Comparison of ENCODE assay signal across 31 cellular contexts in the genomic region with DNA sequence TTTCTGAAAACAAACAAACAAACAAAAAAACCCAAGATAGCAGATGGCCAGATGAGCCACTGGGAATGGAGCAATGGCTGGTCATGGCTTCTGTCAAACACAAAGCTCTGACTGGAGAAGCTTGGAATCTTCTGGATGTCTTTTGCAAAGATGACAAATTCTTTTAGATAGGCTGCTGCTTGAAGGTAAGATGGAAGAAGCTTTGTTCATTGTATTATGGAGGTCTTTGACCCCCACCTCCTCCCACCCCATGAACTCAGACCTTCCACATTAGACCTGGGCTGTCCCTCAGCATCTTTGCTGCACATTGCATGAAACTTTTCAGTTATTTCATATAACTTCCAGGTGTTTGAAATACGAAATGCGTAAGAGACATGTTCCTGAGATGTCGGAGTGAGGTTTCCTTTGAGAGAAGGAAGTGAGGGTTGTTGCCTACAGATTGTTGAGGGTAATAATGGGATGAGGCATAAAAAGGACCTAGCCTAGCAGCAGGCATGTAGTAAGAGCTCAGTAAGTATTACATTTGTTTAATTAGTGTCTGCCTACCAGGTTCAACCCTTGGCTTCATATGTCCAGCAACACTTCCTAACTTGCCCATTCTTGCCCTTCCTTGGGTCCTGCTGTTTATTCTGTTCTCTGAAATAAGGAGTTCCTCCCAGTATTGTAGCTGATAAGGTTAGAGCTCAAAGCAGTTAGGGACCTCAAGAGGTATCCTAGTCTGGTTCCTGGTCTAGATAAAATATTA. TPM values are rescaled to one million over a fixed set of nuclear protein-coding genes. Genes with fewer than 3 reads are reported as not detected.
A peak's percentile ranks its signal among the peaks of the same experiment; 100 is the strongest.
DNase-seq lines count a peak whose midpoint lies in the region; ATAC-seq, FAIRE-seq and TF ChIP-seq lines count a peak whose summit lies in the region.
"Had no signal": no experiment of that assay in that cellular context is flagged by ENCODE, and none has a peak within 500 bp of the region (broad histone marks: within the 10 kb centered on the region; RNA-seq: fewer than 3 reads in every experiment).

No MANE protein-coding gene starts in this region.

- H3K27me3 ChIP-seq in CD4-positive, alpha-beta T cell (ENCODE audit: control insufficient read depth, insufficient read depth, low read length), result no peaks in the 10 kb centered on the region
- H3K27me3 ChIP-seq in bronchial epithelial cell (ENCODE audit: control insufficient read depth, insufficient read depth, low read length), result no peaks in the 10 kb centered on the region
- H3K27me3 ChIP-seq: gastrocnemius medialis, ovary, upper lobe of left lung had no signal

- no peak for TF ChIP-seq CTCF in activated CD8-positive, alpha-beta T cell treated with anti-CD3 and anti-CD28 coated beads for 36 hours (IDR thresholded peaks at IDR 0.05)
- no peak for TF ChIP-seq CTCF in CD4-positive, alpha-beta T cell (IDR thresholded peaks at IDR 0.05)
- TF ChIP-seq CTCF in bronchial epithelial cell (IDR thresholded peaks at IDR 0.05; ENCODE audit: insufficient read depth, low read length, severe bottlenecking) (no peak), nephron (IDR thresholded peaks at IDR 0.05; ENCODE audit: unreplicated experiment in 3 of 3) (no peak), RWPE1 (conservative IDR thresholded peaks at IDR 0.05; ENCODE audit: low read depth) (no peak)

- CTCF ChIA-PET in activated CD8-positive, alpha-beta T cell treated with anti-CD3 and anti-CD28 coated beads for 36 hours (lab: Charles Lee), result interaction anchor here (0.8 to 1.6 kb wide), 2 partner anchors 65 to 251 kb away, joined by 3 to 7 read pairs; no protein-coding TSS in a partner anchor
- CTCF ChIA-PET in activated CD8-positive, alpha-beta T cell treated with anti-CD3 and anti-CD28 coated beads, Interleukin-2, amount 10 ng/mL, durations not matched to agents 7 days and 5 days (lab: Charles Lee), result interaction anchor here (0.7 to 3.4 kb wide), 4 partner anchors 17 to 34 kb away, joined by 3 to 16 read pairs (median 4); no protein-coding TSS in a partner anchor
- CTCF ChIA-PET in CD4-positive, alpha-beta T cell (lab: Charles Lee), result no interaction called here
- CTCF ChIA-PET in RWPE1 (lab: Yijun Ruan, JAX), result no interaction called here

- H3K9me3 Mint-ChIP-seq in activated CD8-positive, alpha-beta T cell treated with anti-CD3 and anti-CD28 coated beads for 36 hours, result peaks cover 4% of the 10 kb centered on the region
- H3K9me3 Mint-ChIP-seq in activated CD8-positive, alpha-beta T cell treated with anti-CD3 and anti-CD28 coated beads, Interleukin-2, amount 10 ng/mL, durations not matched to agents 7 days and 5 days (ENCODE audit: insufficient read depth), result no peaks in the 10 kb centered on the region
- H3K9me3 Mint-ChIP-seq in CD4-positive, alpha-beta T cell, result no peaks in the 10 kb centered on the region
- no peaks in the 10 kb centered on the region for H3K9me3 Mint-ChIP-seq in nephron
- H3K9me3 Mint-ChIP-seq: brain; HFFc6; nephron progenitor cell; stimulated activated effector memory CD8-positive, alpha-beta T cell treated with anti-CD3 and anti-CD28 coated beads, Interleukin-12 subunit alpha, Interleukin-12 subunit beta, amount 100 ng/mL, for 72 hours; T-helper 2 cell treated with Interferon-gamma antibody and Interleukin-4, amounts not matched to agents 5 μg/mL and 100 μg/mL, for 36 hours had no signal

- H3K36me3 ChIP-seq in bronchial epithelial cell (ENCODE audit: control insufficient read depth, insufficient read depth, low read length), result no peaks in the 10 kb centered on the region
- H3K36me3 ChIP-seq: gastrocnemius medialis, ovary, upper lobe of left lung had no signal

- H3K4me3 Mint-ChIP-seq in activated CD8-positive, alpha-beta T cell treated with anti-CD3 and anti-CD28 coated beads for 36 hours, result no peak overlapping the region
- H3K4me3 Mint-ChIP-seq in activated CD8-positive, alpha-beta T cell treated with anti-CD3 and anti-CD28 coated beads, Interleukin-2, amount 10 ng/mL, durations not matched to agents 7 days and 5 days, result no peak overlapping the region
- peak overlapping the region; percentile 46 for H3K4me3 Mint-ChIP-seq in CD4-positive, alpha-beta T cell
- H3K4me3 Mint-ChIP-seq in nephron, result no peak overlapping the region
- H3K4me3 Mint-ChIP-seq: activated CD4-positive, alpha-beta T cell treated with anti-CD3 and anti-CD28 coated beads for 36 hours; brain; HFFc6; nephron progenitor cell; stimulated activated effector memory CD8-positive, alpha-beta T cell treated with anti-CD3 and anti-CD28 coated beads, Interleukin-12 subunit alpha, Interleukin-12 subunit beta, amount 100 ng/mL, for 72 hours; T-helper 2 cell treated with Interferon-gamma antibody and Interleukin-4, amounts not matched to agents 5 μg/mL and 100 μg/mL, for 36 hours had no signal

- no peaks in the 10 kb centered on the region for H3K9me3 ChIP-seq in CD4-positive, alpha-beta T cell (ENCODE audit: control insufficient read depth, low read length)
- H3K9me3 ChIP-seq: gastrocnemius medialis, ovary, upper lobe of left lung had no signal

- H3K27ac ChIP-seq in CD4-positive, alpha-beta T cell (ENCODE audit: low read depth, low read length), result no peak overlapping the region
- H3K27ac ChIP-seq in RWPE1, result no peak overlapping the region
- H3K27ac ChIP-seq: gastrocnemius medialis, KMS-11, ovary, PC-9, upper lobe of left lung had no signal

- no peaks in the 10 kb centered on the region for H3K27me3 Mint-ChIP-seq in activated CD8-positive, alpha-beta T cell treated with anti-CD3 and anti-CD28 coated beads for 36 hours
- no peaks in the 10 kb centered on the region for H3K27me3 Mint-ChIP-seq in activated CD8-positive, alpha-beta T cell treated with anti-CD3 and anti-CD28 coated beads, Interleukin-2, amount 10 ng/mL, durations not matched to agents 7 days and 5 days (ENCODE audit: low read depth)
- H3K27me3 Mint-ChIP-seq in CD4-positive, alpha-beta T cell, result no peaks in the 10 kb centered on the region
- H3K27me3 Mint-ChIP-seq in nephron (ENCODE audit: low read depth), result peaks cover 3% of the 10 kb centered on the region
- H3K27me3 Mint-ChIP-seq: activated CD4-positive, alpha-beta T cell treated with anti-CD3 and anti-CD28 coated beads for 36 hours had no signal

- FAIRE-seq in bronchial epithelial cell (lab: Jason Lieb, UNC), result no peak
- FAIRE-seq: A204.1, endometrium, GM12878, H1 had no signal

- DNase-seq in activated CD8-positive, alpha-beta T cell treated with anti-CD3 and anti-CD28 coated beads for 36 hours, result no peak
- no peak for DNase-seq in activated CD8-positive, alpha-beta T cell treated with anti-CD3 and anti-CD28 coated beads, Interleukin-2, amount 10 ng/mL, durations not matched to agents 7 days and 5 days
- no peak for DNase-seq in CD4-positive, alpha-beta T cell
- peak; percentile 90 for DNase-seq in bronchial epithelial cell (ENCODE audit: low read depth)
- DNase-seq in AG08396 (ENCODE audit: low spot score), result no peak
- no peak for DNase-seq in RWPE1 (ENCODE audit: low spot score)
- no peak for DNase-seq in NCI-H774 (lab: John Stamatoyannopoulos, UW)
- DNase-seq: activated CD4-positive, alpha-beta T cell treated with anti-CD3 and anti-CD28 coated beads for 36 hours; activated gamma-delta T cell; activated T-cell treated with anti-CD3 and anti-CD28 coated beads, Interleukin-2, amount 50 U/mL, for 1 hour; gastrocnemius medialis; HFFc6; kidney glomerular epithelial cell; MM.1S; NCI-H1417; NCI-H2029; NCI-H524 treated with DMSO at 0.1 percent for 48 hours; nephron progenitor cell; ovary; PC-9; SHP77 treated with DMSO at 0.1 percent for 48 hours; upper lobe of left lung had no signal

- intact Hi-C loops in activated CD8-positive, alpha-beta T cell treated with anti-CD3 and anti-CD28 coated beads for 36 hours (cut with micrococcal nuclease), result no loop called here
- intact Hi-C loops in CD4-positive, alpha-beta T cell (cut with DNase I, micrococcal nuclease), result no loop called here

- H3K4me3 ChIP-seq in bronchial epithelial cell (ENCODE audit: low read depth, low read length), result no peak overlapping the region
- H3K4me3 ChIP-seq: gastrocnemius medialis, GM12878, ovary, PC-9, upper lobe of left lung had no signal

- H3K4me1 Mint-ChIP-seq in activated CD8-positive, alpha-beta T cell treated with anti-CD3 and anti-CD28 coated beads for 36 hours (ENCODE audit: low read depth), result peaks cover 52% of the 10 kb centered on the region
- H3K4me1 Mint-ChIP-seq in activated CD8-positive, alpha-beta T cell treated with anti-CD3 and anti-CD28 coated beads, Interleukin-2, amount 10 ng/mL, durations not matched to agents 7 days and 5 days (ENCODE audit: low read depth), result peaks cover 45% of the 10 kb centered on the region
- peaks cover 50% of the 10 kb centered on the region for H3K4me1 Mint-ChIP-seq in CD4-positive, alpha-beta T cell (ENCODE audit: low read depth)
- peaks cover 56% of the 10 kb centered on the region for H3K4me1 Mint-ChIP-seq in nephron

- POLR2A ChIA-PET in activated CD8-positive, alpha-beta T cell treated with anti-CD3 and anti-CD28 coated beads for 36 hours (lab: Charles Lee), result interaction anchor here (0.5 to 1.3 kb wide), 6 partner anchors 9 to 601 kb away, joined by 3 to 4 read pairs (median 3); no protein-coding TSS in a partner anchor
- POLR2A ChIA-PET in activated CD8-positive, alpha-beta T cell treated with anti-CD3 and anti-CD28 coated beads, Interleukin-2, amount 10 ng/mL, durations not matched to agents 7 days and 5 days (lab: Charles Lee), result no interaction called here
- POLR2A ChIA-PET in CD4-positive, alpha-beta T cell (lab: Charles Lee), result interaction anchor here (0.7 to 1.7 kb wide), 6 partner anchors 17 to 130 kb away, joined by 3 to 9 read pairs (median 3); a partner anchor contains a TSS
- POLR2A ChIA-PET in RWPE1 (lab: Yijun Ruan, JAX; ENCODE audit: low non-redundant PET), result no interaction called here

- no peak for ATAC-seq in activated CD8-positive, alpha-beta T cell treated with anti-CD3 and anti-CD28 coated beads for 36 hours
- no peak for ATAC-seq in activated CD8-positive, alpha-beta T cell treated with anti-CD3 and anti-CD28 coated beads, Interleukin-2, amount 10 ng/mL, durations not matched to agents 7 days and 5 days
- ATAC-seq in CD4-positive, alpha-beta T cell (ENCODE audit: poor library complexity), result no peak
- ATAC-seq: activated CD4-positive, alpha-beta T cell treated with anti-CD3 and anti-CD28 coated beads for 36 hours; gastrocnemius medialis; GM12878; stimulated activated effector memory CD8-positive, alpha-beta T cell treated with anti-CD3 and anti-CD28 coated beads, Interleukin-12 subunit alpha, Interleukin-12 subunit beta, amount 100 ng/mL, for 72 hours had no signal

- H3K27ac Mint-ChIP-seq in activated CD8-positive, alpha-beta T cell treated with anti-CD3 and anti-CD28 coated beads for 36 hours, result peak overlapping the region; percentile 73
- no peak overlapping the region for H3K27ac Mint-ChIP-seq in activated CD8-positive, alpha-beta T cell treated with anti-CD3 and anti-CD28 coated beads, Interleukin-2, amount 10 ng/mL, durations not matched to agents 7 days and 5 days
- H3K27ac Mint-ChIP-seq in CD4-positive, alpha-beta T cell, result peak overlapping the region; percentile 98
- peak overlapping the region; percentile 93 to 99 (median 97) for H3K27ac Mint-ChIP-seq in nephron
- H3K27ac Mint-ChIP-seq: activated CD4-positive, alpha-beta T cell treated with anti-CD3 and anti-CD28 coated beads for 36 hours; HFFc6; nephron progenitor cell; stimulated activated effector memory CD8-positive, alpha-beta T cell treated with anti-CD3 and anti-CD28 coated beads, Interleukin-12 subunit alpha, Interleukin-12 subunit beta, amount 100 ng/mL, for 72 hours had no signal

- peaks cover 36% of the 10 kb centered on the region for H3K36me3 Mint-ChIP-seq in activated CD8-positive, alpha-beta T cell treated with anti-CD3 and anti-CD28 coated beads for 36 hours (ENCODE audit: low read depth)
- peaks cover 3% of the 10 kb centered on the region for H3K36me3 Mint-ChIP-seq in activated CD8-positive, alpha-beta T cell treated with anti-CD3 and anti-CD28 coated beads, Interleukin-2, amount 10 ng/mL, durations not matched to agents 7 days and 5 days (ENCODE audit: low read depth)
- no peaks in the 10 kb centered on the region for H3K36me3 Mint-ChIP-seq in CD4-positive, alpha-beta T cell (ENCODE audit: low read depth)
- no peaks in the 10 kb centered on the region for H3K36me3 Mint-ChIP-seq in nephron (ENCODE audit: low read depth)
- H3K36me3 Mint-ChIP-seq: brain; stimulated activated effector memory CD8-positive, alpha-beta T cell treated with anti-CD3 and anti-CD28 coated beads, Interleukin-12 subunit alpha, Interleukin-12 subunit beta, amount 100 ng/mL, for 72 hours had no signal

RNA-seq across cellular contexts. Expression of a gene that starts 51.4 kb away (rescaled TPM):
- total RNA-seq in activated CD8-positive, alpha-beta T cell treated with anti-CD3 and anti-CD28 coated beads for 36 hours, result 100 to 1,000 TPM; 375 to 386 TPM
- 10 to 100 TPM; 76.6 to 82.9 TPM for total RNA-seq in activated CD8-positive, alpha-beta T cell treated with anti-CD3 and anti-CD28 coated beads, Interleukin-2, amount 10 ng/mL, durations not matched to agents 7 days and 5 days
- total RNA-seq in CD4-positive, alpha-beta T cell, result 1 to 10 TPM; 5.7 to 5.8 TPM
- 186 and 279 TPM in 2 replicates for total RNA-seq in bronchial epithelial cell

RNA-seq across cellular contexts. Expression of a gene that starts 53.2 kb away (rescaled TPM):
- total RNA-seq in activated CD8-positive, alpha-beta T cell treated with anti-CD3 and anti-CD28 coated beads for 36 hours, result 100 to 1,000 TPM; 135 TPM
- total RNA-seq in activated CD8-positive, alpha-beta T cell treated with anti-CD3 and anti-CD28 coated beads, Interleukin-2, amount 10 ng/mL, durations not matched to agents 7 days and 5 days, result 100 to 1,000 TPM; 314 to 317 TPM
- total RNA-seq in CD4-positive, alpha-beta T cell, result 10 to 100 TPM; 31.6 TPM
- 15.1 and 20.0 TPM in 2 replicates for total RNA-seq in bronchial epithelial cell

Comparison
In these comparisons a context has a peak if more than half of its experiments do, and no peak if none do; other contexts are left out.
1. POLR2A ChIA-PET loops: an anchor here in activated CD8-positive, alpha-beta T cell treated with anti-CD3 and anti-CD28 coated beads for 36 hours (0.5 to 1.3 kb wide) and CD4-positive, alpha-beta T cell (0.7 to 1.7 kb wide); none called in activated CD8-positive, alpha-beta T cell treated with anti-CD3 and anti-CD28 coated beads, Interleukin-2, amount 10 ng/mL, durations not matched to agents 7 days and 5 days and RWPE1.
2. RNA of a gene that starts 51.4 kb away (total RNA-seq): 375 to 386 TPM in activated CD8-positive, alpha-beta T cell treated with anti-CD3 and anti-CD28 coated beads for 36 hours, 186 to 279 TPM in bronchial epithelial cell and 76.6 to 82.9 TPM in activated CD8-positive, alpha-beta T cell treated with anti-CD3 and anti-CD28 coated beads, Interleukin-2, amount 10 ng/mL, durations not matched to agents 7 days and 5 days; 5.7 to 5.8 TPM in CD4-positive, alpha-beta T cell; every median in the first group is over 10 times any median in the second.
3. CTCF ChIA-PET loops: an anchor here in activated CD8-positive, alpha-beta T cell treated with anti-CD3 and anti-CD28 coated beads for 36 hours (0.8 to 1.6 kb wide) and activated CD8-positive, alpha-beta T cell treated with anti-CD3 and anti-CD28 coated beads, Interleukin-2, amount 10 ng/mL, durations not matched to agents 7 days and 5 days (0.7 to 3.4 kb wide); none called in CD4-positive, alpha-beta T cell and RWPE1.